Comparison of ENCODE assay signal across 8 cellular contexts in genomic region chr12:110124184-110124995, GRCh38. TPM values are rescaled to one million over a fixed set of nuclear protein-coding genes. Genes with fewer than 3 reads are reported as not detected.
DNase-seq lines count a peak whose midpoint lies in the region; ATAC-seq and TF ChIP-seq lines count a peak whose summit lies in the region.

IFT81 (plus strand) TSS chr12:110124357; CDS start chr12:110127381, 3,024 bp downstream.

- H3K36me3 ChIP-seq in GM06990 (ENCODE audit: control insufficient read depth, insufficient read depth, low read length) = no peaks in the 10 kb centered on the region
- H3K36me3 ChIP-seq in cardiac muscle cell = peaks cover 13% of the 10 kb centered on the region
- no peaks in the 10 kb centered on the region for H3K36me3 ChIP-seq in parathyroid adenoma (ENCODE audit: control insufficient read depth, insufficient read depth, low read length)
- peaks cover 0 to 17% (median 11%) of the 10 kb centered on the region in 3 donors for H3K36me3 ChIP-seq in tibial artery

- H3K36me3 Mint-ChIP-seq in activated naive CD8-positive, alpha-beta T cell treated with anti-CD3 and anti-CD28 coated beads, Interleukin-2, amount 50 U/mL, for 24 hours (ENCODE audit: low read depth) = no peaks in the 10 kb centered on the region

- H3K4me3 ChIP-seq in GM06990 (replicated peaks; ENCODE audit: low read depth, low read length) (peak within 1 kb of the TSS; percentile 92), cardiac muscle cell (peak within 1 kb of the TSS; percentile 96), parathyroid adenoma (ENCODE audit: low read depth, low read length) (peak within 1 kb of the TSS; percentile 99), tibial artery (peak within 1 kb of the TSS; percentile 84 to 98)

- H3K27me3 ChIP-seq in GM06990 (replicated peaks; ENCODE audit: control insufficient read depth, insufficient read depth, low read length) = no peaks in the 10 kb centered on the region
- no peaks in the 10 kb centered on the region for H3K27me3 ChIP-seq in cardiac muscle cell
- no peaks in the 10 kb centered on the region for H3K27me3 ChIP-seq in parathyroid adenoma (ENCODE audit: control insufficient read depth, insufficient read depth, low read length)
- no peaks in the 10 kb centered on the region for H3K27me3 ChIP-seq in tibial artery

- intact Hi-C loops in tibial artery (cut with DNase I; ENCODE audit: low total_unique reads) = no loop called here

- H3K79me2 ChIP-seq in parathyroid adenoma = no peaks in the 10 kb centered on the region

- peak within 1 kb of the TSS; percentile 98 for H3K4me2 ChIP-seq in parathyroid adenoma (ENCODE audit: low read length)

- peaks cover 26% of the 10 kb centered on the region for H3K4me1 ChIP-seq in cardiac muscle cell (ENCODE audit: low read depth)
- no peaks in the 10 kb centered on the region for H3K4me1 ChIP-seq in parathyroid adenoma
- H3K4me1 ChIP-seq in tibial artery = peaks cover 0 to 39% (median 14%) of the 10 kb centered on the region in 4 donors

- H2AFZ ChIP-seq in parathyroid adenoma = peak within 1 kb of the TSS; percentile 90

- TF ChIP-seq CTCF in GM06990 (IDR thresholded peaks at IDR 0.05; ENCODE audit: insufficient read depth, low read length, poor library complexity, severe bottlenecking) (no peak), cardiac muscle cell (IDR thresholded peaks at IDR 0.05; ENCODE audit: low read depth, low read length) (no peak), parathyroid adenoma (IDR thresholded peaks at IDR 0.05) (no peak), tibial artery (IDR thresholded peaks at IDR 0.05) (no peak)

- H3K27ac Mint-ChIP-seq in activated naive CD8-positive, alpha-beta T cell treated with anti-CD3 and anti-CD28 coated beads, Interleukin-2, amount 50 U/mL, for 24 hours = peak within 1 kb of the TSS; percentile 69

- H3K27ac ChIP-seq in cardiac muscle cell = peak within 1 kb of the TSS; percentile 98
- peak within 1 kb of the TSS; percentile 13 for H3K27ac ChIP-seq in parathyroid adenoma
- peak within 1 kb of the TSS; percentile 97 to 99 for H3K27ac ChIP-seq in tibial artery

- H3K27me3 Mint-ChIP-seq in activated naive CD8-positive, alpha-beta T cell treated with anti-CD3 and anti-CD28 coated beads, Interleukin-2, amount 50 U/mL, for 24 hours = peaks cover 2% of the 10 kb centered on the region

- no peaks in the 10 kb centered on the region for H3K9me3 ChIP-seq in cardiac muscle cell (ENCODE audit: low read depth)
- H3K9me3 ChIP-seq in parathyroid adenoma (ENCODE audit: control insufficient read depth, low read length) = no peaks in the 10 kb centered on the region
- no peaks in the 10 kb centered on the region for H3K9me3 ChIP-seq in tibial artery

- H3K4me3 Mint-ChIP-seq in activated naive CD8-positive, alpha-beta T cell treated with anti-CD3 and anti-CD28 coated beads, Interleukin-2, amount 50 U/mL, for 24 hours = peak within 1 kb of the TSS; percentile 85

- DNase-seq in GM06990 (ENCODE audit: extremely low read depth, insufficient read length) (peak; percentile 86), NCI-H1417 treated with DMSO at 0.1 percent for 48 hours (lab: John Stamatoyannopoulos, UW) (peak; percentile 69), SW 1271 (lab: John Stamatoyannopoulos, UW) (peak; percentile 67 to 84), cardiac muscle cell (ENCODE audit: low read depth in 1 of 2, low spot score in 1 of 2) (peak; percentile 95 to 96), tibial artery (peak; percentile 93 to 97)
- DNase-seq in activated naive CD8-positive, alpha-beta T cell treated with anti-CD3 and anti-CD28 coated beads, Interleukin-2, amount 50 U/mL, for 24 hours = peak; percentile 97

- no peaks in the 10 kb centered on the region for H3K9me3 Mint-ChIP-seq in activated naive CD8-positive, alpha-beta T cell treated with anti-CD3 and anti-CD28 coated beads, Interleukin-2, amount 50 U/mL, for 24 hours

- peaks cover 8% of the 10 kb centered on the region for H3K4me1 Mint-ChIP-seq in activated naive CD8-positive, alpha-beta T cell treated with anti-CD3 and anti-CD28 coated beads, Interleukin-2, amount 50 U/mL, for 24 hours

- H3K9ac ChIP-seq in parathyroid adenoma = peak within 1 kb of the TSS; percentile 14

- ATAC-seq in HG02678 (IDR thresholded peaks at IDR 0.05; ENCODE audit: unreplicated experiment) = peak; percentile 87
- ATAC-seq in activated naive CD8-positive, alpha-beta T cell treated with anti-CD3 and anti-CD28 coated beads, Interleukin-2, amount 50 U/mL, for 24 hours = peak; percentile 94

RNA-seq across cellular contexts. Expression of gene IFT81, which starts in this region (rescaled TPM):
- 19.9 and 30.0 TPM in 2 replicates for total RNA-seq in cardiac muscle cell
- polyA plus RNA-seq in cardiac muscle cell = 42.6 and 44.8 TPM in 2 replicates

Comparison
In these comparisons a context has a peak if more than half of its experiments do, and no peak if none do; other contexts are left out.
1. Peak in every context shown above with its lines: DNase-seq, ATAC-seq, H3K4me3 ChIP-seq and H3K27ac ChIP-seq.
2. H3K27ac ChIP-seq: peak in every context shown above with its lines; median percentile 98 in cardiac muscle cell; 98 in tibial artery; 13 in parathyroid adenoma.